1 cellular context compared by ENCODE assay signal in the genomic region with DNA sequence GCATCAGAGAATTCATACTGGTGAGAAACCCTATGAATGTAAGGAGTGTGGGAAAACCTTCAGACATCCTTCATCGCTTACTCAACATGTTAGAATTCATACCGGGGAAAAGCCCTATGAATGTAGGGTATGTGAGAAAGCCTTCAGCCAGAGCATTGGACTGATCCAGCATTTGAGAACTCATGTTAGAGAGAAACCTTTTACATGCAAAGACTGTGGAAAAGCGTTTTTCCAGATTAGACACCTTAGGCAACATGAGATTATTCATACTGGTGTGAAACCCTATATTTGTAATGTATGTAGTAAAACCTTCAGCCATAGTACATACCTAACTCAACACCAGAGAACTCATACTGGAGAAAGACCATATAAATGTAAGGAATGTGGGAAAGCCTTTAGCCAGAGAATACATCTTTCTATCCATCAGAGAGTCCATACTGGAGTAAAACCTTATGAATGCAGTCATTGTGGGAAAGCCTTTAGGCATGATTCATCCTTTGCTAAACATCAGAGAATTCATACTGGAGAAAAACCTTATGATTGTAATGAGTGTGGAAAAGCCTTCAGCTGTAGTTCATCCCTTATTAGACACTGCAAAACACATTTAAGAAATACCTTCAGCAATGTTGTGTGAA.
TF ChIP-seq lines count a peak whose summit lies in the region.

No MANE protein-coding gene starts in this region.

TF ChIP-seq in IMR-90, 13 proteins besides CTCF, POLR2A, EP300 and RAD21:
- TF ChIP-seq NFE2L2 (IDR thresholded peaks at IDR 0.05; ENCODE audit: low read depth, low read length) (no peak), SMC3 (IDR thresholded peaks at IDR 0.05; ENCODE audit: low read depth, low read length) (no peak), CHD1 (IDR thresholded peaks at IDR 0.05; ENCODE audit: low read depth, low read length) (no peak), RFX5 (IDR thresholded peaks at IDR 0.05; ENCODE audit: low read depth, low read length) (no peak), FOS (IDR thresholded peaks at IDR 0.05; ENCODE audit: low read depth, low read length) (no peak), RCOR1 (IDR thresholded peaks at IDR 0.05; ENCODE audit: insufficient replicate concordance, low read length) (no peak), ELK1 (IDR thresholded peaks at IDR 0.05; ENCODE audit: borderline replicate concordance, low read depth, low read length) (no peak), MAFK (IDR thresholded peaks at IDR 0.05; ENCODE audit: low read depth, low read length) (no peak), MXI1 (IDR thresholded peaks at IDR 0.05; ENCODE audit: borderline replicate concordance, low read depth, low read length) (no peak), USF2 (IDR thresholded peaks at IDR 0.05; ENCODE audit: low read depth, low read length) (no peak), CEBPB (IDR thresholded peaks at IDR 0.05; ENCODE audit: low read depth, low read length) (no peak), BHLHE40 (IDR thresholded peaks at IDR 0.05; ENCODE audit: low read depth, low read length) (no peak), MAZ (IDR thresholded peaks at IDR 0.05; ENCODE audit: borderline replicate concordance, low read depth, low read length) (no peak)
